20 cellular contexts compared by ENCODE assay signal in the genomic region with DNA sequence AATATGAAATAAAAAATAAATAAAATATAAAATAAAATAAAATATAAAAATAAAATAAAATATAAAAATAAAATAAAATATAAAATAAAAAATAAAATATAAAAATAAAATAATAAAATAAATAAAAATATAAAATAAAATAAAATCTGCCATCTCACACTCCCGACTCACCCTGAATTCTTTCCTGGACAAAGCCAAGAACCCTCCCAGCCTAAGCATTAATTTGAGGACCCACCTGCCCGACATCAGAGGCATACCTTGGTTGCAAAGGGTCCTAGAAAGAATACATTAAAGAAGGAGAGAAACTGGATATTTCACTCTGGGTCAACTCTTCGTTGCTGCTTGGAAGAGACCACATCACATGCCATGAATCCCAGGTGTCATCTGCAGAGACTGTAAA.
DNase-seq lines count a peak whose midpoint lies in the region; ATAC-seq, FAIRE-seq and TF ChIP-seq lines count a peak whose summit lies in the region.
"Had no signal": no experiment of that assay in that cellular context is flagged by ENCODE, and none has a peak within 500 bp of the region (broad histone marks: within the 10 kb centered on the region; RNA-seq: fewer than 3 reads in every experiment).

No MANE protein-coding gene starts in this region.

- H3K27me3 ChIP-seq in HepG2 (ENCODE audit: control insufficient read depth in 1 of 2, insufficient read depth in 2 of 2, low read length in 2 of 2) (peaks cover 0 to 4% of the 10 kb centered on the region in 2 experiments; a peak in 1 of 5 replicates), right lobe of liver (no peaks in the 10 kb centered on the region)

- H3K27ac ChIP-seq in HepG2 (ENCODE audit: extremely low read length, insufficient read depth, low read length) = no peak overlapping the region
- no peak overlapping the region for H3K27ac ChIP-seq in right lobe of liver
- H3K27ac ChIP-seq: BLaER1 treated with 17β-estradiol and CSF1 and Interleukin-3, amounts not matched to agents 10 nM and 100 nM had no signal

- intact Hi-C loops in HepG2 (cut with micrococcal nuclease; ENCODE audit: unreplicated experiment) (no loop called here), right lobe of liver (cut with DNase I) (no loop called here)
- intact Hi-C loops in activated T-helper 2 cell treated with anti-CD3 and anti-CD28 coated beads, Interferon-gamma antibody, Interleukin-2, Interleukin-4, amounts not matched to agents 10 μg/mL and 5 μg/mL and 100 μg/mL, durations not matched to agents 14 hours and 24 hours and 36 hours (cut with micrococcal nuclease) = loop anchor here (10.0 kb wide), 3 partner anchors 59 to 139 kb away; no protein-coding TSS in a partner anchor

- ATAC-seq in HepG2 (no peak; the same call in 2 of the 3 replicates), right lobe of liver (no peak), HG02610 (IDR thresholded peaks at IDR 0.05; ENCODE audit: unreplicated experiment) (no peak)
- ATAC-seq in stimulated activated naive B cell treated with anti-CD40 and anti-IgM and Interleukin-4, amounts not matched to agents 10 μg/mL and 1 μg/mL and 100 μg/mL, for 72 hours (replicated peaks) = no peak

- peaks cover 17% of the 10 kb centered on the region for H3K9me3 Mint-ChIP-seq in T-helper 1 cell treated with Interleukin-12 subunit alpha and Interleukin-12 subunit beta and Interleukin-4 antibody, amounts not matched to agents 30 μg/mL and 1 μg/mL, for 36 hours
- H3K9me3 Mint-ChIP-seq in activated T-helper 2 cell treated with anti-CD3 and anti-CD28 coated beads, Interferon-gamma antibody, Interleukin-2, Interleukin-4, amounts not matched to agents 10 μg/mL and 5 μg/mL and 100 μg/mL, durations not matched to agents 14 hours and 24 hours and 36 hours = peaks cover 20% of the 10 kb centered on the region
- peaks cover 12 to 16% of the 10 kb centered on the region in 2 donors for H3K9me3 Mint-ChIP-seq in stimulated activated naive B cell treated with anti-CD40 and anti-IgM and Interleukin-4, amounts not matched to agents 10 μg/mL and 1 μg/mL and 100 μg/mL, for 72 hours

- TF ChIP-seq EP300 in HepG2 (IDR thresholded peaks at IDR 0.05; ENCODE audit: low read depth in 2 of 2, low read length in 2 of 2) (no peak), HepG2 (CRISPR knock-in tag; IDR thresholded peaks at IDR 0.05; ENCODE audit: borderline replicate concordance) (no peak)

- no peaks in the 10 kb centered on the region for H3K4me1 ChIP-seq in HepG2 (ENCODE audit: insufficient read depth, low read length)
- no peaks in the 10 kb centered on the region for H3K4me1 ChIP-seq in right lobe of liver
- H3K4me1 ChIP-seq: HAP-1 had no signal

- TF ChIP-seq RAD21 in HepG2 (CRISPR knock-in tag; IDR thresholded peaks at IDR 0.05) = no peak

- H3K9me3 ChIP-seq in HepG2 (ENCODE audit: low read length) (no peaks in the 10 kb centered on the region), right lobe of liver (no peaks in the 10 kb centered on the region)
- H3K9me3 ChIP-seq: HAP-1 had no signal

- H3K4me1 Mint-ChIP-seq in T-helper 1 cell treated with Interleukin-12 subunit alpha and Interleukin-12 subunit beta and Interleukin-4 antibody, amounts not matched to agents 30 μg/mL and 1 μg/mL, for 36 hours (ENCODE audit: low read depth) = peaks cover 5% of the 10 kb centered on the region
- H3K4me1 Mint-ChIP-seq in activated T-helper 2 cell treated with anti-CD3 and anti-CD28 coated beads, Interferon-gamma antibody, Interleukin-2, Interleukin-4, amounts not matched to agents 10 μg/mL and 5 μg/mL and 100 μg/mL, durations not matched to agents 14 hours and 24 hours and 36 hours (ENCODE audit: low read depth) = no peaks in the 10 kb centered on the region
- H3K4me1 Mint-ChIP-seq in stimulated activated naive B cell treated with anti-CD40 and anti-IgM and Interleukin-4, amounts not matched to agents 10 μg/mL and 1 μg/mL and 100 μg/mL, for 72 hours = peaks cover 0 to 6% of the 10 kb centered on the region in 2 donors

- H3K36me3 ChIP-seq in HepG2 (replicated peaks in 1 of 2; ENCODE audit: control insufficient read depth in 1 of 2, insufficient read depth in 2 of 2, low read length in 2 of 2) = no peaks in the 10 kb centered on the region
- no peaks in the 10 kb centered on the region for H3K36me3 ChIP-seq in right lobe of liver
- H3K36me3 ChIP-seq: BLaER1 treated with 17β-estradiol and CSF1 and Interleukin-3, amounts not matched to agents 10 nM and 100 nM; HAP-1 had no signal

- CTCF ChIA-PET in HepG2 (lab: Yijun Ruan, JAX; ENCODE audit: low intra/inter-chr PET ratio, low total read pairs) = no interaction called here

- in situ Hi-C loops in HepG2 (cut with HindIII; ENCODE audit: extremely low pct_ligation_motif_present, low pct_unique_long_range_greater_than_20kb) = no loop called here

- no peak for DNase-seq in T-helper 1 cell
- DNase-seq in HepG2 (ENCODE audit: low spot score) = no peak
- no peak for DNase-seq in right lobe of liver
- no peak for DNase-seq in activated T-helper 2 cell treated with anti-CD3 and anti-CD28 coated beads, Interferon-gamma antibody, Interleukin-2, Interleukin-4, amounts not matched to agents 10 μg/mL and 5 μg/mL and 100 μg/mL, durations not matched to agents 14 hours and 24 hours and 36 hours (ENCODE audit: low spot score)
- no peak for DNase-seq in stimulated activated naive B cell treated with anti-CD40 and anti-IgM and Interleukin-4, amounts not matched to agents 10 μg/mL and 1 μg/mL and 100 μg/mL, for 72 hours
- DNase-seq in stimulated activated CD4-positive, alpha-beta T cell treated with anti-CD3 and anti-CD28 coated beads, Interleukin-4, amount 100 ng/mL, for 24 hours = no peak
- DNase-seq: COR-L47, DMS53, NCI-H1048, NCI-H146, NCI-H2081 treated with DMSO at 0.1 percent for 48 hours, NCI-H226, NCI-H526, OCI-M1, RPMI8226 had no signal

- TF ChIP-seq POLR2A in HepG2 (IDR thresholded peaks at IDR 0.05; ENCODE audit: insufficient read depth in 1 of 2, low read depth in 2 of 2, low read length in 2 of 2) (no peak), right lobe of liver (IDR thresholded peaks at IDR 0.05) (no peak)

- no peaks in the 10 kb centered on the region for H3K36me3 Mint-ChIP-seq in T-helper 1 cell treated with Interleukin-12 subunit alpha and Interleukin-12 subunit beta and Interleukin-4 antibody, amounts not matched to agents 30 μg/mL and 1 μg/mL, for 36 hours (ENCODE audit: low read depth)
- no peaks in the 10 kb centered on the region for H3K36me3 Mint-ChIP-seq in activated T-helper 2 cell treated with anti-CD3 and anti-CD28 coated beads, Interferon-gamma antibody, Interleukin-2, Interleukin-4, amounts not matched to agents 10 μg/mL and 5 μg/mL and 100 μg/mL, durations not matched to agents 14 hours and 24 hours and 36 hours (ENCODE audit: low read depth)
- peaks cover 5 to 12% of the 10 kb centered on the region in 2 donors for H3K36me3 Mint-ChIP-seq in stimulated activated naive B cell treated with anti-CD40 and anti-IgM and Interleukin-4, amounts not matched to agents 10 μg/mL and 1 μg/mL and 100 μg/mL, for 72 hours

- no peak for TF ChIP-seq CTCF in HepG2 (CRISPR knock-in tag; IDR thresholded peaks at IDR 0.05)
- no peak for TF ChIP-seq CTCF in right lobe of liver (IDR thresholded peaks at IDR 0.05)

- H3K27ac Mint-ChIP-seq in T-helper 1 cell treated with Interleukin-12 subunit alpha and Interleukin-12 subunit beta and Interleukin-4 antibody, amounts not matched to agents 30 μg/mL and 1 μg/mL, for 36 hours = peak overlapping the region; percentile 74
- H3K27ac Mint-ChIP-seq in activated T-helper 2 cell treated with anti-CD3 and anti-CD28 coated beads, Interferon-gamma antibody, Interleukin-2, Interleukin-4, amounts not matched to agents 10 μg/mL and 5 μg/mL and 100 μg/mL, durations not matched to agents 14 hours and 24 hours and 36 hours = peak overlapping the region; percentile 52
- peak overlapping the region; percentile 88 for H3K27ac Mint-ChIP-seq in stimulated activated naive B cell treated with anti-CD40 and anti-IgM and Interleukin-4, amounts not matched to agents 10 μg/mL and 1 μg/mL and 100 μg/mL, for 72 hours

- POLR2A ChIA-PET in HepG2 (lab: Yijun Ruan, JAX) = no interaction called here

- BruUV-seq in HepG2 (replicated peaks; lab: Mats Ljungman, UMichigan) = no TSS peak

- H3K9ac ChIP-seq in HepG2 (ENCODE audit: insufficient read depth, low read depth, low read length) = no peak overlapping the region
- H3K9ac ChIP-seq: BLaER1 treated with 17β-estradiol and CSF1 and Interleukin-3, amounts not matched to agents 10 nM and 100 nM had no signal

- H3K4me3 Mint-ChIP-seq in T-helper 1 cell treated with Interleukin-12 subunit alpha and Interleukin-12 subunit beta and Interleukin-4 antibody, amounts not matched to agents 30 μg/mL and 1 μg/mL, for 36 hours = no peak overlapping the region
- no peak overlapping the region for H3K4me3 Mint-ChIP-seq in activated T-helper 2 cell treated with anti-CD3 and anti-CD28 coated beads, Interferon-gamma antibody, Interleukin-2, Interleukin-4, amounts not matched to agents 10 μg/mL and 5 μg/mL and 100 μg/mL, durations not matched to agents 14 hours and 24 hours and 36 hours (ENCODE audit: low read depth)
- no peak overlapping the region for H3K4me3 Mint-ChIP-seq in stimulated activated naive B cell treated with anti-CD40 and anti-IgM and Interleukin-4, amounts not matched to agents 10 μg/mL and 1 μg/mL and 100 μg/mL, for 72 hours

- no peaks in the 10 kb centered on the region for H3K79me2 ChIP-seq in HepG2 (ENCODE audit: insufficient read depth, low read length)

- no peak overlapping the region for H3K4me2 ChIP-seq in HepG2 (ENCODE audit: low read depth, low read length)
- H3K4me2 ChIP-seq: BLaER1 treated with 17β-estradiol and CSF1 and Interleukin-3, amounts not matched to agents 10 nM and 100 nM had no signal

- peaks cover 4% of the 10 kb centered on the region for H3K27me3 Mint-ChIP-seq in T-helper 1 cell treated with Interleukin-12 subunit alpha and Interleukin-12 subunit beta and Interleukin-4 antibody, amounts not matched to agents 30 μg/mL and 1 μg/mL, for 36 hours (ENCODE audit: low read depth)
- peaks cover 4% of the 10 kb centered on the region for H3K27me3 Mint-ChIP-seq in activated T-helper 2 cell treated with anti-CD3 and anti-CD28 coated beads, Interferon-gamma antibody, Interleukin-2, Interleukin-4, amounts not matched to agents 10 μg/mL and 5 μg/mL and 100 μg/mL, durations not matched to agents 14 hours and 24 hours and 36 hours (ENCODE audit: low read depth)
- peaks cover 21 to 22% of the 10 kb centered on the region in 2 donors for H3K27me3 Mint-ChIP-seq in stimulated activated naive B cell treated with anti-CD40 and anti-IgM and Interleukin-4, amounts not matched to agents 10 μg/mL and 1 μg/mL and 100 μg/mL, for 72 hours

- 28% methylated on average over 3 of the region's 3 CpGs for WGBS in HepG2 (ENCODE audit: low lambda C conversion rate)
- WGBS in right lobe of liver (ENCODE audit: insufficient coverage, low coverage, low lambda C conversion rate, missing lambda C conversion rate) = 86% methylated on average over 2 of the region's 3 CpGs

- H3K4me3 ChIP-seq in HepG2 (replicated peaks in 1 of 3; ENCODE audit: insufficient read depth in 1 of 3, low read depth in 2 of 3, low read length in 3 of 3) = no peak overlapping the region
- H3K4me3 ChIP-seq in right lobe of liver = no peak overlapping the region
- H3K4me3 ChIP-seq: BLaER1 treated with 17β-estradiol and CSF1 and Interleukin-3, amounts not matched to agents 10 nM and 100 nM; HAP-1 had no signal

- H2AFZ ChIP-seq in HepG2 (ENCODE audit: low read length) = no peak overlapping the region

- H4K20me1 ChIP-seq in HepG2 (ENCODE audit: insufficient read depth, low read length) = no peaks in the 10 kb centered on the region
- H4K20me1 ChIP-seq: BLaER1 treated with 17β-estradiol and CSF1 and Interleukin-3, amounts not matched to agents 10 nM and 100 nM had no signal

- FAIRE-seq in HepG2 (lab: Jason Lieb, UNC) = no peak
- FAIRE-seq: GM18507 had no signal
